In genomic region chr2:51789908-51790307, GRCh38 we compare ENCODE assay signal across 27 cellular contexts.
"Had no signal": no experiment of that assay in that cellular context is flagged by ENCODE, and none has a peak within 500 bp of the region (broad histone marks: within the 10 kb centered on the region; RNA-seq: fewer than 3 reads in every experiment).

No MANE protein-coding gene starts in this region.

- H3K27ac ChIP-seq: cardiac muscle cell had no signal

- DNase-seq: activated B cell treated with CpG ODN at 0.5 μM for 24 hours; activated CD4-positive, alpha-beta T cell treated with anti-CD3 and anti-CD28 coated beads for 1 hour; activated CD4-positive, alpha-beta T cell treated with anti-CD3 and anti-CD28 coated beads, Interleukin-2, amount 10 ng/mL, durations not matched to agents 24 days and 14 days; activated CD4-positive, alpha-beta T cell treated with anti-CD3 and anti-CD28 coated beads, Interleukin-2, amount 50 U/mL, for 48 hours; activated CD8-positive, alpha-beta memory T cell treated with anti-CD3 and anti-CD28 coated beads, Interleukin-2, amount 10 ng/mL, durations not matched to agents 7 days and 5 days; activated effector memory CD4-positive, alpha-beta T cell treated with anti-CD3 and anti-CD28 coated beads, Interleukin-2, amount 50 U/mL, for 16 hours; activated naive CD4-positive, alpha-beta T cell treated with Interleukin-2 at 50 U/mL for 16 hours; activated naive CD8-positive, alpha-beta T cell treated with anti-CD3 and anti-CD28 coated beads, Interleukin-2, amount 50 U/mL, for 24 hours; activated T-cell treated with anti-CD3 and anti-CD28 coated beads, Interleukin-2, amount 50 U/mL, for 4 hours; amygdala; Karpas-422; NCI-H1105 treated with DMSO at 0.1 percent for 48 hours; NCI-H1694; NCI-H2029; NCI-H2107; NCI-H345; NCI-H510A; NCI-H526 treated with DMSO at 0.1 percent for 48 hours; NCI-H82; NK-92 treated with Interleukin-12 subunit alpha and Interleukin-12 subunit beta, amount 100 ng/mL, for 24 hours; OCI-M1; SHP77; T-helper 17 cell; T-helper 9 cell had no signal

- ATAC-seq: activated CD8-positive, alpha-beta memory T cell treated with anti-CD3 and anti-CD28 coated beads, Interleukin-2, amount 10 ng/mL, durations not matched to agents 7 days and 5 days; activated naive CD4-positive, alpha-beta T cell treated with anti-CD3 and anti-CD28 coated beads, Interleukin-2, amount 50 U/mL, for 72 hours; activated naive CD8-positive, alpha-beta T cell treated with anti-CD3 and anti-CD28 coated beads, Interleukin-2, amount 50 U/mL, for 24 hours; activated T-cell treated with anti-CD3 and anti-CD28 coated beads, Interleukin-2, amount 50 U/mL, for 4 hours; K562; T-helper 17 cell had no signal

- H3K27me3 ChIP-seq: cardiac muscle cell had no signal

- H3K4me3 ChIP-seq: cardiac muscle cell, K562 had no signal

- H3K36me3 ChIP-seq: cardiac muscle cell had no signal
